ENCODE assay signal across 14 cellular contexts in genomic region chrX:20260885-20261284, GRCh38. TPM values are rescaled to one million over a fixed set of nuclear protein-coding genes. Genes with fewer than 3 reads are reported as not detected.
DNase-seq lines count a peak whose midpoint lies in the region; TF ChIP-seq lines count a peak whose summit lies in the region.
"Had no signal": no experiment of that assay in that cellular context is flagged by ENCODE, and none has a peak within 500 bp of the region (broad histone marks: within the 10 kb centered on the region; RNA-seq: fewer than 3 reads in every experiment).

No MANE protein-coding gene starts in this region.

- H3K4me1 ChIP-seq in Loucy (ENCODE audit: insufficient read depth, low read length, poor library complexity, severe bottlenecking) (peaks cover 30% of the 10 kb centered on the region), endocrine pancreas (ENCODE audit: control insufficient read depth, insufficient read depth, low read length) (peaks cover 19% of the 10 kb centered on the region)

- H3K36me3 ChIP-seq in Loucy (ENCODE audit: insufficient read depth, low read length) (no peaks in the 10 kb centered on the region), endocrine pancreas (ENCODE audit: control insufficient read depth, insufficient read depth, low read length) (no peaks in the 10 kb centered on the region)

- no peaks in the 10 kb centered on the region for H3K9me2 ChIP-seq in Loucy (replicated peaks; ENCODE audit: low read depth, low read length)

- H4K20me1 ChIP-seq in Loucy (ENCODE audit: insufficient read depth, low read length, poor library complexity, severe bottlenecking): peaks cover 80% of the 10 kb centered on the region

- no peak overlapping the region for H2AFZ ChIP-seq in Loucy (ENCODE audit: low read length)
- H2AFZ ChIP-seq: GM23248 had no signal

- H3K9me3 ChIP-seq in Loucy (ENCODE audit: insufficient read depth, low read depth, low read length) (no peaks in the 10 kb centered on the region), endocrine pancreas (ENCODE audit: control insufficient read depth, low read length) (no peaks in the 10 kb centered on the region)

- peak overlapping the region; percentile 96 for H3K4me2 ChIP-seq in Loucy (ENCODE audit: low read depth, low read length, poor library complexity, severe bottlenecking)

- peaks cover 99% of the 10 kb centered on the region for H3K79me2 ChIP-seq in Loucy (ENCODE audit: insufficient read depth, low read length)

- no peaks in the 10 kb centered on the region for H3F3A ChIP-seq in Loucy (ENCODE audit: low read depth)

- H3K27me3 ChIP-seq in Loucy (ENCODE audit: insufficient read depth, low read length, poor library complexity, severe bottlenecking): no peaks in the 10 kb centered on the region
- no peaks in the 10 kb centered on the region for H3K27me3 ChIP-seq in endocrine pancreas (ENCODE audit: control insufficient read depth, insufficient read depth, low read length)

- TF ChIP-seq CTCF in Loucy (conservative IDR thresholded peaks at IDR 0.05; ENCODE audit: low read length): no peak

- peak overlapping the region; percentile 67 for H3K4me3 ChIP-seq in Loucy (ENCODE audit: low read length, poor library complexity, severe bottlenecking)
- H3K4me3 ChIP-seq in endocrine pancreas (ENCODE audit: control insufficient read depth, insufficient read depth, low read length): peak overlapping the region; percentile 5
- H3K4me3 ChIP-seq: GM23248 had no signal

- peak; percentile 6 for DNase-seq in stimulated activated naive CD4-positive, alpha-beta T cell treated with Interleukin-2 at 50 U/mL for 16 hours (lab: John Stamatoyannopoulos, UW)
- DNase-seq in stimulated activated naive CD4-positive, alpha-beta T cell (lab: John Stamatoyannopoulos, UW): no peak
- DNase-seq in COLO668 (lab: John Stamatoyannopoulos, UW; ENCODE audit: unreplicated experiment): no peak
- no peak for DNase-seq in NCI-H2196 (lab: John Stamatoyannopoulos, UW; ENCODE audit: unreplicated experiment)
- no peak for DNase-seq in ureter (ENCODE audit: low spot score)
- DNase-seq: C1 segment of cervical spinal cord, DMS79 treated with DMSO at 0.1 percent for 48 hours, GM23248, NCI-H1092 treated with DMSO at 0.1 percent for 48 hours, NCI-H1694, NCI-H2107, NCI-H748 treated with DMSO at 0.1 percent for 48 hours had no signal

- H3K9ac ChIP-seq in Loucy (ENCODE audit: low read depth, low read length, poor library complexity, severe bottlenecking): peak overlapping the region; percentile 52
- H3K9ac ChIP-seq in endocrine pancreas (ENCODE audit: control insufficient read depth, insufficient read depth, low read length): no peak overlapping the region
- H3K9ac ChIP-seq: GM23248 had no signal

RNA-seq across cellular contexts. Expression of gene RPS6KA3, which starts 5.8 kb away (rescaled TPM):
- 40.3 TPM for total RNA-seq in ureter
